9 cellular contexts compared by ENCODE assay signal in genomic region chr1:172343246-172344099, GRCh38.
DNase-seq lines count a peak whose midpoint lies in the region; ATAC-seq and TF ChIP-seq lines count a peak whose summit lies in the region.
"Had no signal": no experiment of that assay in that cellular context is flagged by ENCODE, and none has a peak within 500 bp of the region (broad histone marks: within the 10 kb centered on the region; RNA-seq: fewer than 3 reads in every experiment).

No MANE protein-coding gene starts in this region.

- H3K27ac Mint-ChIP-seq in brain (peak overlapping the region in 4 of 5 experiments; percentile 7 to 94 (median 82)), naive B cell (peak overlapping the region in 4 of 6 donors; percentile 8 to 72 (median 38))

- DNase-seq in EH (ENCODE audit: low read depth) (peak; percentile 91), naive B cell (no peak), medulla oblongata (ENCODE audit: extremely low spot score) (no peak), COLO668 (lab: John Stamatoyannopoulos, UW; ENCODE audit: unreplicated experiment) (no peak), GOT3 (lab: John Stamatoyannopoulos, UW) (no peak)

- no peak overlapping the region for H3K27ac ChIP-seq in KMS-11

- H3K9me3 Mint-ChIP-seq in brain (peaks cover 17 to 28% (median 22%) of the 10 kb centered on the region in 5 experiments), naive B cell (peaks cover 12 to 26% (median 17%) of the 10 kb centered on the region in 7 donors)

- H3K9ac ChIP-seq in KMS-11: no peak overlapping the region

- no peak overlapping the region for H3K4me3 ChIP-seq in KMS-11 (IDR thresholded peaks at IDR 0.05; ENCODE audit: insufficient read depth, low read depth, low read length)

- H3K4me3 Mint-ChIP-seq in brain (peak overlapping the region in 3 of 5 experiments; percentile 11 to 63 (median 59)), naive B cell (peak overlapping the region in 4 of 8 donors; percentile 3 to 54 (median 35))
- H3K4me3 Mint-ChIP-seq: neural crest cell had no signal

- H3K27me3 Mint-ChIP-seq in brain (no peaks in the 10 kb centered on the region), naive B cell (no peaks in the 10 kb centered on the region)

- no peaks in the 10 kb centered on the region for H3K27me3 ChIP-seq in KMS-11 (ENCODE audit: insufficient read depth, low read depth)

- peaks cover 35% of the 10 kb centered on the region for H3K4me1 ChIP-seq in KMS-11 (ENCODE audit: low read depth, poor library complexity, severe bottlenecking)

- no peaks in the 10 kb centered on the region for H3K36me3 ChIP-seq in KMS-11 (ENCODE audit: insufficient read depth)

- peak; percentile 40 to 46 for ATAC-seq in naive B cell (ENCODE audit: low read depth in 2 of 2)
- ATAC-seq in HG02642 (IDR thresholded peaks at IDR 0.05; ENCODE audit: poor library complexity, unreplicated experiment): no peak

- H4K20me1 ChIP-seq in KMS-11 (ENCODE audit: insufficient read depth): no peaks in the 10 kb centered on the region

- H3K4me2 ChIP-seq in KMS-11: peak overlapping the region; percentile 41

- H3K36me3 Mint-ChIP-seq in brain (peaks cover 26% of the 10 kb centered on the region), naive B cell (peaks cover 17 to 24% of the 10 kb centered on the region in 2 donors)

- peaks cover 37% of the 10 kb centered on the region for H3K4me1 Mint-ChIP-seq in brain
- H3K4me1 Mint-ChIP-seq in naive B cell: peaks cover 19 to 54% (median 23%) of the 10 kb centered on the region in 3 donors

- no peak for TF ChIP-seq CTCF in KMS-11 (conservative IDR thresholded peaks at IDR 0.05; ENCODE audit: low read depth, low read length)
- TF ChIP-seq CTCF in brain (conservative IDR thresholded peaks at IDR 0.05): no peak

- H2AFZ ChIP-seq in KMS-11 (ENCODE audit: low read depth): 0 out of 2 replicates have a peak overlapping the region, but pooled peaks have one; percentile 2

- H3K79me2 ChIP-seq in KMS-11 (ENCODE audit: insufficient read depth, low read depth): no peaks in the 10 kb centered on the region
